In genomic region chr19:8512115-8512967, GRCh38 we compare ENCODE assay signal across 8 cellular contexts. TPM values are rescaled to one million over a fixed set of nuclear protein-coding genes. Genes with fewer than 3 reads are reported as not detected.
DNase-seq lines count a peak whose midpoint lies in the region; TF ChIP-seq lines count a peak whose summit lies in the region.

No MANE protein-coding gene starts in this region.

- H3K9ac ChIP-seq in Loucy (ENCODE audit: low read depth, low read length, poor library complexity, severe bottlenecking) = peak overlapping the region; percentile 93

- peaks cover 14% of the 10 kb centered on the region; the same call in 1 of the 2 replicates for H3K79me2 ChIP-seq in Loucy (ENCODE audit: insufficient read depth, low read length)

- no peak for TF ChIP-seq CTCF in Loucy (conservative IDR thresholded peaks at IDR 0.05; ENCODE audit: low read length)
- no peak for TF ChIP-seq CTCF in MCF 10A (IDR thresholded peaks at IDR 0.05; ENCODE audit: unreplicated experiment)
- no peak for TF ChIP-seq CTCF in neural crest cell (conservative IDR thresholded peaks at IDR 0.05)

- no peaks in the 10 kb centered on the region for H3K36me3 ChIP-seq in Loucy (ENCODE audit: insufficient read depth, low read length)

- POLR2A ChIA-PET in MCF 10A (lab: Yijun Ruan, JAX) = interaction anchor here (0.6 to 2.5 kb wide), 2 partner anchors 14 to 25 kb away, joined by 3 to 40 read pairs; no protein-coding TSS in a partner anchor

- CTCF ChIA-PET in MCF 10A (lab: Yijun Ruan, JAX) = interaction anchor here (0.6 to 4.3 kb wide), 3 partner anchors 67 to 159 kb away, joined by 3 to 28 read pairs (median 11); partner anchors contain the start of gene MYO1F

- H3K4me3 Mint-ChIP-seq in MCF 10A (ENCODE audit: unreplicated experiment) (peak overlapping the region; percentile 35), neural crest cell (peak overlapping the region; percentile 64)

- H3K27me3 Mint-ChIP-seq in MCF 10A (ENCODE audit: insufficient read depth, unreplicated experiment) (no peaks in the 10 kb centered on the region), neural crest cell (ENCODE audit: low read depth) (peaks cover under 1% of the 10 kb centered on the region)

- no peaks in the 10 kb centered on the region for H3F3A ChIP-seq in Loucy (ENCODE audit: low read depth)

- BruUV-seq in MCF 10A (replicated peaks; lab: Mats Ljungman, UMichigan) = no TSS peak

- H3K4me2 ChIP-seq in Loucy (ENCODE audit: low read depth, low read length, poor library complexity, severe bottlenecking) = peak overlapping the region; percentile 99

- peak overlapping the region; percentile 82 for H3K4me3 ChIP-seq in Loucy (ENCODE audit: low read length, poor library complexity, severe bottlenecking)

- H3K36me3 Mint-ChIP-seq in MCF 10A (ENCODE audit: insufficient read depth, unreplicated experiment) (peaks cover 28% of the 10 kb centered on the region), neural crest cell (ENCODE audit: low read depth) (peaks cover 3% of the 10 kb centered on the region)

- peaks cover 29% of the 10 kb centered on the region for H3K4me1 ChIP-seq in Loucy (ENCODE audit: insufficient read depth, low read length, poor library complexity, severe bottlenecking)

- H3K9me3 Mint-ChIP-seq in MCF 10A (ENCODE audit: unreplicated experiment) (no peaks in the 10 kb centered on the region), neural crest cell (peaks cover 3% of the 10 kb centered on the region)

- H3K9me3 ChIP-seq in Loucy (ENCODE audit: insufficient read depth, low read depth, low read length) = no peaks in the 10 kb centered on the region

- H3K9me2 ChIP-seq in Loucy (replicated peaks; ENCODE audit: low read depth, low read length) = no peaks in the 10 kb centered on the region

- DNase-seq in DMS 273 (lab: John Stamatoyannopoulos, UW; ENCODE audit: unreplicated experiment) (peak; percentile 29), DMS 273 treated with DMSO at 0.1 percent for 48 hours (lab: John Stamatoyannopoulos, UW) (no peak), MCF 10A (ENCODE audit: unreplicated experiment) (peak; percentile 42), neural crest cell (ENCODE audit: low read depth, low spot score) (no peak), NCI-H1694 treated with DMSO at 0.1 percent for 48 hours (lab: John Stamatoyannopoulos, UW) (no peak), GM19240 (ENCODE audit: insufficient read length, low spot score) (no peak), NCI-H1417 treated with DMSO at 0.1 percent for 48 hours (lab: John Stamatoyannopoulos, UW) (no peak)

- no peak overlapping the region for H3K27ac Mint-ChIP-seq in MCF 10A (ENCODE audit: low read depth, unreplicated experiment)
- H3K27ac Mint-ChIP-seq in neural crest cell (ENCODE audit: unreplicated experiment) = no peak overlapping the region

- no peak overlapping the region for H2AFZ ChIP-seq in Loucy (ENCODE audit: low read length)

- H4K20me1 ChIP-seq in Loucy (ENCODE audit: insufficient read depth, low read length, poor library complexity, severe bottlenecking) = no peaks in the 10 kb centered on the region

- H3K4me1 Mint-ChIP-seq in MCF 10A (ENCODE audit: insufficient read depth, unreplicated experiment) (peaks cover 8% of the 10 kb centered on the region), neural crest cell (peaks cover 20% of the 10 kb centered on the region)

- H3K27me3 ChIP-seq in Loucy (ENCODE audit: insufficient read depth, low read length, poor library complexity, severe bottlenecking) = no peaks in the 10 kb centered on the region

- intact Hi-C loops in MCF 10A (cut with micrococcal nuclease) = loop anchor here (2.0 kb wide), 1 partner anchor 68 kb away; the partner anchor contains the start of gene HNRNPM

RNA-seq across cellular contexts. Expression of gene ZNF414, which starts 1.6 kb away (rescaled TPM):
- total RNA-seq in MCF 10A (2022) (16.3 and 27.2 TPM in 2 replicates), neural crest cell (31.1 and 31.8 TPM in 2 replicates)

RNA-seq across cellular contexts. Expression of gene PRAM1, which starts 9.9 kb away (rescaled TPM):
- total RNA-seq in MCF 10A (2022) (0.15 TPM in 1 of 2 replicates, not detected in the other), neural crest cell (0.21 and 0.55 TPM in 2 replicates)

Comparison
In these comparisons a context has a peak if more than half of its experiments do, and no peak if none do; other contexts are left out.
1. DNase-seq: peak in DMS 273 (single experiment) and MCF 10A (single experiment); none in DMS 273 treated with DMSO at 0.1 percent for 48 hours (single experiment), neural crest cell (single experiment), NCI-H1694 treated with DMSO at 0.1 percent for 48 hours (single experiment), GM19240 (single experiment) and NCI-H1417 treated with DMSO at 0.1 percent for 48 hours (single experiment).